14 cellular contexts compared by ENCODE assay signal in genomic region chr20:33840759-33841438, GRCh38. TPM values are rescaled to one million over a fixed set of nuclear protein-coding genes. Genes with fewer than 3 reads are reported as not detected.
DNase-seq lines count a peak whose midpoint lies in the region; ATAC-seq and TF ChIP-seq lines count a peak whose summit lies in the region.
"Had no signal": no experiment of that assay in that cellular context is flagged by ENCODE, and none has a peak within 500 bp of the region (broad histone marks: within the 10 kb centered on the region; RNA-seq: fewer than 3 reads in every experiment).

No MANE protein-coding gene starts in this region.

- H3K4me3 ChIP-seq in cardiac muscle cell: no peak overlapping the region
- no peak overlapping the region for H3K4me3 ChIP-seq in left lung
- H3K4me3 ChIP-seq: right atrium auricular region had no signal

- H3K36me3 ChIP-seq in cardiac muscle cell (no peaks in the 10 kb centered on the region), left lung (no peaks in the 10 kb centered on the region)
- H3K36me3 ChIP-seq: right atrium auricular region had no signal

- in situ Hi-C loops in SK-MEL-5 (cut with HindIII; ENCODE audit: low pct_unique_long_range_greater_than_20kb, low sequenced_read_pairs): no loop called here

- peak in 1 of 2 donors; percentile 17 for DNase-seq in cardiac muscle cell (ENCODE audit: low read depth in 1 of 2, low spot score in 1 of 2)
- no peak for DNase-seq in cardiac septum (ENCODE audit: low spot score)
- peak; percentile 37 for DNase-seq in SK-MEL-5 (ENCODE audit: low read depth, low spot score)
- DNase-seq in left lung: no peak
- no peak for DNase-seq in COLO668 (lab: John Stamatoyannopoulos, UW; ENCODE audit: unreplicated experiment)
- no peak for DNase-seq in ecto neural progenitor cell (ENCODE audit: low spot score)
- DNase-seq in caudate nucleus (lab: John Stamatoyannopoulos, UW): no peak
- DNase-seq in posterior vena cava (ENCODE audit: low spot score): no peak
- DNase-seq: aorta, Caco-2, cortex of kidney, NCI-H1694, NCI-H510A treated with DMSO at 0.1 percent for 48 hours had no signal

- H3K4me1 ChIP-seq in cardiac muscle cell (ENCODE audit: low read depth) (peaks cover 71% of the 10 kb centered on the region), left lung (peaks cover 45 to 90% of the 10 kb centered on the region in 2 donors)

- H3K9me3 ChIP-seq in cardiac muscle cell (ENCODE audit: low read depth) (no peaks in the 10 kb centered on the region), left lung (no peaks in the 10 kb centered on the region)
- H3K9me3 ChIP-seq: Caco-2, right atrium auricular region had no signal

- H3K27ac ChIP-seq in cardiac muscle cell (peak overlapping the region; percentile 27), left lung (no peak overlapping the region), caudate nucleus (ENCODE audit: low read depth, low read length) (no peak overlapping the region)
- H3K27ac ChIP-seq: right atrium auricular region had no signal

- peak; percentile 3 for ATAC-seq in left lung

- H3K27me3 ChIP-seq in cardiac muscle cell (no peaks in the 10 kb centered on the region), left lung (no peaks in the 10 kb centered on the region)
- H3K27me3 ChIP-seq: right atrium auricular region had no signal

- intact Hi-C loops in cardiac septum (cut with DNase I) (loop anchor here (5.0 kb wide), 1 partner anchor 49 kb away; no protein-coding TSS in a partner anchor), left lung (cut with DNase I) (no loop called here), posterior vena cava (cut with DNase I) (no loop called here)

- TF ChIP-seq CTCF in cardiac muscle cell (IDR thresholded peaks at IDR 0.05; ENCODE audit: low read depth, low read length) (no peak), left lung (IDR thresholded peaks at IDR 0.05) (no peak)

RNA-seq across cellular contexts. Expression of gene CHMP4B, which starts 29.8 kb away (rescaled TPM):
- total RNA-seq in cardiac muscle cell: 106 and 110 TPM in 2 replicates
- polyA plus RNA-seq in cardiac muscle cell: 4.6 and 6.8 TPM in 2 replicates
- 101 TPM for total RNA-seq in cardiac septum
- 28.4 and 34.3 TPM in 2 replicates for total RNA-seq in SK-MEL-5 (2014; rRNA removed; shearing (Covaris generic))
- 83.5 and 99.9 TPM in 2 replicates for polyA plus RNA-seq in SK-MEL-5 (2015; cell fraction: cytosol; rRNA removed)
- polyA plus RNA-seq in SK-MEL-5 (2015; cell fraction: nucleus; rRNA removed): 5.3 and 20.5 TPM in 2 replicates
- total RNA-seq in left lung: 10 to 100 TPM; 83.2 to 90.5 TPM
- total RNA-seq in posterior vena cava: 100 to 1,000 TPM in 1 of 2 donors, 10 to 100 TPM in 1; 79.2 to 104 TPM
